In genomic region chr16:57532251-57532625, GRCh38 we compare ENCODE assay signal across 11 cellular contexts. TPM values are rescaled to one million over a fixed set of nuclear protein-coding genes. Genes with fewer than 3 reads are reported as not detected.
DNase-seq lines count a peak whose midpoint lies in the region; ATAC-seq and TF ChIP-seq lines count a peak whose summit lies in the region.
"Had no signal": no experiment of that assay in that cellular context is flagged by ENCODE, and none has a peak within 500 bp of the region (broad histone marks: within the 10 kb centered on the region; RNA-seq: fewer than 3 reads in every experiment).

No MANE protein-coding gene starts in this region.

- H3K9me3 ChIP-seq in testis: no peaks in the 10 kb centered on the region
- H3K9me3 ChIP-seq: SJCRH30 had no signal

- WGBS in testis, 2 donors: 74 to 80% methylated on average over 1 to 8 of the region's 8 CpGs

- peaks cover 34% of the 10 kb centered on the region for H3K4me1 ChIP-seq in testis

- intact Hi-C loops in testis (cut with DNase I; ENCODE audit: low total_unique reads): no loop called here

- CTCF ChIA-PET in T-cell (lab: Charles Lee): no interaction called here

- no peak overlapping the region for H3K27ac ChIP-seq in testis
- H3K27ac ChIP-seq: SJCRH30 had no signal

- peaks cover 67% of the 10 kb centered on the region for H3K4me1 Mint-ChIP-seq in activated T-cell treated with anti-CD3 and anti-CD28 coated beads, Interleukin-2, amount 50 U/mL, for 24 hours (ENCODE audit: low read depth)
- H3K4me1 Mint-ChIP-seq in T-cell: peaks cover 65 to 71% (median 71%) of the 10 kb centered on the region in 3 donors

- H3K27me3 ChIP-seq in testis: no peaks in the 10 kb centered on the region
- H3K27me3 ChIP-seq: SJCRH30 had no signal

- H3K4me3 Mint-ChIP-seq in activated T-cell treated with anti-CD3 and anti-CD28 coated beads, Interleukin-2, amount 50 U/mL, for 24 hours: no peak overlapping the region
- H3K4me3 Mint-ChIP-seq in T-cell: peak overlapping the region in 1 of 3 donors; percentile 85

- ATAC-seq in T-cell (replicated peaks in 1 of 4): no peak
- no peak for ATAC-seq in left lobe of liver

- POLR2A ChIA-PET in T-cell (lab: Charles Lee): no interaction called here

- H3K9me3 Mint-ChIP-seq in activated T-cell treated with anti-CD3 and anti-CD28 coated beads, Interleukin-2, amount 50 U/mL, for 24 hours: no peaks in the 10 kb centered on the region
- H3K9me3 Mint-ChIP-seq in T-cell: no peaks in the 10 kb centered on the region
- H3K9me3 Mint-ChIP-seq: H9 had no signal

- no peaks in the 10 kb centered on the region for H3K27me3 Mint-ChIP-seq in activated T-cell treated with anti-CD3 and anti-CD28 coated beads, Interleukin-2, amount 50 U/mL, for 24 hours
- no peaks in the 10 kb centered on the region for H3K27me3 Mint-ChIP-seq in T-cell

- H3K4me3 ChIP-seq in testis: no peak overlapping the region
- H3K4me3 ChIP-seq: SJCRH30 had no signal

- peaks cover 10% of the 10 kb centered on the region for H3K36me3 Mint-ChIP-seq in activated T-cell treated with anti-CD3 and anti-CD28 coated beads, Interleukin-2, amount 50 U/mL, for 24 hours (ENCODE audit: low read depth)
- H3K36me3 Mint-ChIP-seq in T-cell: peaks cover 5% of the 10 kb centered on the region

- H3K36me3 ChIP-seq in testis (ENCODE audit: low read depth, missing control alignments): no peaks in the 10 kb centered on the region
- H3K36me3 ChIP-seq: SJCRH30 had no signal

- TF ChIP-seq CTCF in testis (IDR thresholded peaks at IDR 0.05): no peak

- no peak for TF ChIP-seq POLR2A in testis (IDR thresholded peaks at IDR 0.05)

- DNase-seq in activated T-cell treated with anti-CD3 and anti-CD28 coated beads, Interleukin-2, amount 50 U/mL, for 24 hours: peak; percentile 24
- DNase-seq in activated T-cell treated with anti-CD3 and anti-CD28 coated beads for 4 hours (no peak), T-cell (no peak), left lobe of liver (ENCODE audit: low spot score) (peak; percentile 35), testis (peak; percentile 14), NCI-H2227 treated with DMSO at 0.1 percent for 48 hours (lab: John Stamatoyannopoulos, UW) (no peak), cerebellar nuclear complex (lab: John Stamatoyannopoulos, UW) (no peak), UCSD-AML1 (lab: John Stamatoyannopoulos, UW; ENCODE audit: unreplicated experiment) (no peak)
- DNase-seq: SJCRH30 had no signal

- peak overlapping the region; percentile 80 for H3K27ac Mint-ChIP-seq in activated T-cell treated with anti-CD3 and anti-CD28 coated beads, Interleukin-2, amount 50 U/mL, for 24 hours
- peak overlapping the region; percentile 98 to 99 for H3K27ac Mint-ChIP-seq in T-cell
- H3K27ac Mint-ChIP-seq: H9 had no signal

RNA-seq across cellular contexts. Expression of gene CCDC102A, which starts 4.1 kb away (rescaled TPM):
- total RNA-seq in T-cell (10 to 100 TPM in 1 of 5 donors, 1 to 10 TPM in 4; 6.1 to 11.2 (median 6.6) TPM), left lobe of liver (0.83 TPM), testis (10 to 100 TPM; 13.1 to 16.7 TPM)
- 7.7 TPM for polyA plus RNA-seq in testis (ENCODE audit: insufficient read depth, low read depth, low replicate concordance)

RNA-seq across cellular contexts. Expression of gene ADGRG5, which starts 10.2 kb away (rescaled TPM):
- 10 to 100 TPM in 1 of 5 donors, 1 to 10 TPM in 4; 1.5 to 10.2 (median 5.9) TPM for total RNA-seq in T-cell
- total RNA-seq in left lobe of liver: 0.10 TPM
- 1 to 10 TPM; 2.3 to 2.4 TPM for total RNA-seq in testis
- polyA plus RNA-seq in testis (ENCODE audit: insufficient read depth, low read depth, low replicate concordance): 2.7 TPM
- total RNA-seq: NCI-H460, SJCRH30 had no signal

RNA-seq across cellular contexts. Expression of gene DOK4, which starts 45.9 kb away (rescaled TPM):
- 1 to 10 TPM; 2.2 to 4.1 (median 3.1) TPM for total RNA-seq in T-cell
- total RNA-seq in left lobe of liver: 43.9 TPM
- total RNA-seq in testis: 10 to 100 TPM; 25.3 to 32.9 TPM
- 15.5 TPM for polyA plus RNA-seq in testis (ENCODE audit: insufficient read depth, low read depth, low replicate concordance)

Comparison
In these comparisons a context has a peak if more than half of its experiments do, and no peak if none do; other contexts are left out.
1. DNase-seq: peak in activated T-cell treated with anti-CD3 and anti-CD28 coated beads, Interleukin-2, amount 50 U/mL, for 24 hours (single experiment), left lobe of liver (single experiment) and testis (single experiment); none in activated T-cell treated with anti-CD3 and anti-CD28 coated beads for 4 hours (single experiment), T-cell (0 of 34), NCI-H2227 treated with DMSO at 0.1 percent for 48 hours (single experiment), cerebellar nuclear complex (0 of 2) and UCSD-AML1 (single experiment).